In the genomic region with DNA sequence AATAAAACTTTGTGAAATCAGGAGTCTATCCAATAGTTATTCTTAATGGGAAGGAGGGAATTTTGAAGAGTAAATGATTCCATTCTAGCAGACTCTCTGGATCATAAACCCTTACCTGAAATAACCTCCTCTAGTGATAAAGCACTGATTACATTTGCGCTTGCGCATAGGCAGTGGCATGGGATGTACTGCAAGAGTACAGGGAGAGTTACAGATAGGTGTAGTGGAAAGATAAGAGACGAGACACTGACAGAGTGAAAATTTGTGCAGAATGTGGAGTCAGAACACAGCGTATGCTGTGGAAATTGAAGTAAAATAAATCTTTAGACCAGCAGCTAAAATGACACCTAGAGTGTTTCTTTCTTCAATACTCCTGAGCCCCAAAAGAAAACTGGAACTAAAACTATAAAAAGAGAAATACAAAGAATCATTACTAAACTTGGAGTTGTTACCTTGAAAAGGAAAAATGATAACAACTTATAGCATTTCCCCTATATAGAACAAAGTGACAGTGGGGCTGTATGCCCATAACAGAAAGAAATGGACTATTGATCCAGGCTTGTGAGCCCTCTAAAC, we compare ENCODE assay signal across 19 cellular contexts.
"Had no signal": no experiment of that assay in that cellular context is flagged by ENCODE, and none has a peak within 500 bp of the region (broad histone marks: within the 10 kb centered on the region; RNA-seq: fewer than 3 reads in every experiment).

No MANE protein-coding gene starts in this region.

- H3K4me1 Mint-ChIP-seq: activated CD4-positive, alpha-beta T cell treated with anti-CD3 and anti-CD28 coated beads for 36 hours; activated naive CD8-positive, alpha-beta T cell treated with anti-CD3 and anti-CD28 coated beads, Interleukin-2, amount 10 ng/mL, durations not matched to agents 7 days and 5 days; activated T-helper 17 cell treated with anti-CD3 and anti-CD28 coated beads, Interleukin-2, amount 50 U/mL, for 72 hours; endodermal cell; stimulated activated naive CD8-positive, alpha-beta T cell treated with anti-CD3 and anti-CD28 coated beads, Interleukin-15, amount 100 ng/mL, for 72 hours; WTC11 had no signal

- H3K4me1 ChIP-seq: body of pancreas, foreskin keratinocyte, left lung, prostate gland, right atrium auricular region, suprapubic skin had no signal

- H3K4me3 Mint-ChIP-seq: activated CD4-positive, alpha-beta T cell treated with anti-CD3 and anti-CD28 coated beads for 36 hours; activated naive CD8-positive, alpha-beta T cell treated with anti-CD3 and anti-CD28 coated beads, Interleukin-2, amount 10 ng/mL, durations not matched to agents 7 days and 5 days; activated T-helper 17 cell treated with anti-CD3 and anti-CD28 coated beads, Interleukin-2, amount 50 U/mL, for 72 hours; endodermal cell; stimulated activated naive CD8-positive, alpha-beta T cell treated with anti-CD3 and anti-CD28 coated beads, Interleukin-15, amount 100 ng/mL, for 72 hours; T-helper 2 cell treated with Interferon-gamma antibody and Interleukin-4, amounts not matched to agents 5 μg/mL and 100 μg/mL, for 36 hours; WTC11 had no signal

- H3K4me3 ChIP-seq: body of pancreas, dorsolateral prefrontal cortex, left lung, prostate gland, right atrium auricular region, suprapubic skin had no signal

- H3K27me3 ChIP-seq: body of pancreas, dorsolateral prefrontal cortex, foreskin keratinocyte, left lung, right atrium auricular region, suprapubic skin had no signal

- H3K27ac ChIP-seq: body of pancreas, dorsolateral prefrontal cortex, epithelial cell of prostate, foreskin keratinocyte, left lung, prostate gland, right atrium auricular region, suprapubic skin had no signal

- H3K27ac Mint-ChIP-seq: activated CD4-positive, alpha-beta T cell treated with anti-CD3 and anti-CD28 coated beads for 36 hours; activated naive CD8-positive, alpha-beta T cell treated with anti-CD3 and anti-CD28 coated beads, Interleukin-2, amount 10 ng/mL, durations not matched to agents 7 days and 5 days; activated T-helper 17 cell treated with anti-CD3 and anti-CD28 coated beads, Interleukin-2, amount 50 U/mL, for 72 hours; endodermal cell; stimulated activated naive CD8-positive, alpha-beta T cell treated with anti-CD3 and anti-CD28 coated beads, Interleukin-15, amount 100 ng/mL, for 72 hours; T-helper 2 cell treated with Interferon-gamma antibody and Interleukin-4, amounts not matched to agents 5 μg/mL and 100 μg/mL, for 36 hours; WTC11 had no signal

- H3K36me3 Mint-ChIP-seq: activated naive CD8-positive, alpha-beta T cell treated with anti-CD3 and anti-CD28 coated beads, Interleukin-2, amount 10 ng/mL, durations not matched to agents 7 days and 5 days had no signal

- H3K36me3 ChIP-seq: left lung, prostate gland, right atrium auricular region, suprapubic skin had no signal

- H3K9me3 ChIP-seq: body of pancreas, prostate gland, right atrium auricular region, suprapubic skin had no signal

- DNase-seq: activated CD4-positive, alpha-beta T cell treated with anti-CD3 and anti-CD28 coated beads for 36 hours; activated CD4-positive, alpha-beta T cell treated with anti-CD3 and anti-CD28 coated beads, Interleukin-2, amount 50 U/mL, for 48 hours; activated naive CD4-positive, alpha-beta T cell treated with Interleukin-2 at 50 U/mL for 16 hours; activated naive CD8-positive, alpha-beta T cell treated with anti-CD3 and anti-CD28 coated beads, Interleukin-2, amount 10 ng/mL, durations not matched to agents 7 days and 5 days; body of pancreas; caudate nucleus; dorsolateral prefrontal cortex; endodermal cell; foreskin keratinocyte; left lung; occipital lobe; stimulated activated naive CD8-positive, alpha-beta T cell treated with anti-CD3 and anti-CD28 coated beads, Interleukin-15, amount 100 ng/mL, for 72 hours had no signal

- ATAC-seq: activated CD4-positive, alpha-beta T cell treated with anti-CD3 and anti-CD28 coated beads for 36 hours; activated T-helper 17 cell treated with anti-CD3 and anti-CD28 coated beads, Interleukin-2, amount 50 U/mL, for 72 hours; body of pancreas; foreskin keratinocyte; left lung; stimulated activated naive CD8-positive, alpha-beta T cell treated with anti-CD3 and anti-CD28 coated beads, Interleukin-15, amount 100 ng/mL, for 72 hours; WTC11 had no signal

- H3K27me3 Mint-ChIP-seq: activated CD4-positive, alpha-beta T cell treated with anti-CD3 and anti-CD28 coated beads for 36 hours; activated naive CD8-positive, alpha-beta T cell treated with anti-CD3 and anti-CD28 coated beads, Interleukin-2, amount 10 ng/mL, durations not matched to agents 7 days and 5 days; activated T-helper 17 cell treated with anti-CD3 and anti-CD28 coated beads, Interleukin-2, amount 50 U/mL, for 72 hours; stimulated activated naive CD8-positive, alpha-beta T cell treated with anti-CD3 and anti-CD28 coated beads, Interleukin-15, amount 100 ng/mL, for 72 hours had no signal
